In genomic region chr15:31266712-31267111, GRCh38 we compare ENCODE assay signal across 9 cellular contexts. TPM values are rescaled to one million over a fixed set of nuclear protein-coding genes. Genes with fewer than 3 reads are reported as not detected.
DNase-seq lines count a peak whose midpoint lies in the region; ATAC-seq and TF ChIP-seq lines count a peak whose summit lies in the region.
"Had no signal": no experiment of that assay in that cellular context is flagged by ENCODE, and none has a peak within 500 bp of the region (broad histone marks: within the 10 kb centered on the region; RNA-seq: fewer than 3 reads in every experiment).

No MANE protein-coding gene starts in this region.

- peak overlapping the region; percentile 69 for H3K4me3 Mint-ChIP-seq in activated naive CD8-positive, alpha-beta T cell treated with anti-CD3 and anti-CD28 coated beads, Interleukin-2, amount 50 U/mL, for 24 hours
- peak overlapping the region; percentile 19 for H3K4me3 Mint-ChIP-seq in stimulated activated memory B cell treated with anti-CD40 and anti-IgM and Interleukin-4, amounts not matched to agents 10 μg/mL and 1 μg/mL and 100 μg/mL, for 72 hours
- no peak overlapping the region for H3K4me3 Mint-ChIP-seq in progenitor cell of endocrine pancreas (ENCODE audit: low read depth)

- peak; percentile 15 for ATAC-seq in HG03025 (IDR thresholded peaks at IDR 0.05; ENCODE audit: low FRiP score, unreplicated experiment)
- peak; percentile 4 for ATAC-seq in activated naive CD8-positive, alpha-beta T cell treated with anti-CD3 and anti-CD28 coated beads, Interleukin-2, amount 50 U/mL, for 24 hours
- peak; percentile 17 for ATAC-seq in stimulated activated memory B cell treated with anti-CD40 and anti-IgM and Interleukin-4, amounts not matched to agents 10 μg/mL and 1 μg/mL and 100 μg/mL, for 72 hours
- ATAC-seq: K562 had no signal

- DNase-seq in DMS 273 (lab: John Stamatoyannopoulos, UW; ENCODE audit: unreplicated experiment) (peak; percentile 21), DMS 273 treated with DMSO at 0.1 percent for 48 hours (lab: John Stamatoyannopoulos, UW) (no peak), HK-2 (ENCODE audit: unreplicated experiment) (no peak), progenitor cell of endocrine pancreas (ENCODE audit: low spot score, unreplicated experiment) (no peak), SW 1271 (lab: John Stamatoyannopoulos, UW) (no peak)
- no peak for DNase-seq in activated naive CD8-positive, alpha-beta T cell treated with anti-CD3 and anti-CD28 coated beads, Interleukin-2, amount 50 U/mL, for 24 hours

- H3K36me3 Mint-ChIP-seq in activated naive CD8-positive, alpha-beta T cell treated with anti-CD3 and anti-CD28 coated beads, Interleukin-2, amount 50 U/mL, for 24 hours (ENCODE audit: low read depth): no peaks in the 10 kb centered on the region
- H3K36me3 Mint-ChIP-seq in stimulated activated memory B cell treated with anti-CD40 and anti-IgM and Interleukin-4, amounts not matched to agents 10 μg/mL and 1 μg/mL and 100 μg/mL, for 72 hours: no peaks in the 10 kb centered on the region
- H3K36me3 Mint-ChIP-seq in progenitor cell of endocrine pancreas (ENCODE audit: insufficient read depth): no peaks in the 10 kb centered on the region

- H3K9me3 Mint-ChIP-seq in activated naive CD8-positive, alpha-beta T cell treated with anti-CD3 and anti-CD28 coated beads, Interleukin-2, amount 50 U/mL, for 24 hours: no peaks in the 10 kb centered on the region
- H3K9me3 Mint-ChIP-seq in stimulated activated memory B cell treated with anti-CD40 and anti-IgM and Interleukin-4, amounts not matched to agents 10 μg/mL and 1 μg/mL and 100 μg/mL, for 72 hours: no peaks in the 10 kb centered on the region
- H3K9me3 Mint-ChIP-seq in progenitor cell of endocrine pancreas (ENCODE audit: low read depth): no peaks in the 10 kb centered on the region

- no peak for TF ChIP-seq CTCF in progenitor cell of endocrine pancreas (IDR thresholded peaks at IDR 0.05; ENCODE audit: unreplicated experiment)

- H3K27me3 Mint-ChIP-seq in activated naive CD8-positive, alpha-beta T cell treated with anti-CD3 and anti-CD28 coated beads, Interleukin-2, amount 50 U/mL, for 24 hours: peaks cover 3% of the 10 kb centered on the region
- no peaks in the 10 kb centered on the region for H3K27me3 Mint-ChIP-seq in stimulated activated memory B cell treated with anti-CD40 and anti-IgM and Interleukin-4, amounts not matched to agents 10 μg/mL and 1 μg/mL and 100 μg/mL, for 72 hours
- H3K27me3 Mint-ChIP-seq in progenitor cell of endocrine pancreas: peaks cover 3% of the 10 kb centered on the region

- H3K4me1 Mint-ChIP-seq in activated naive CD8-positive, alpha-beta T cell treated with anti-CD3 and anti-CD28 coated beads, Interleukin-2, amount 50 U/mL, for 24 hours: peaks cover 63% of the 10 kb centered on the region
- H3K4me1 Mint-ChIP-seq in stimulated activated memory B cell treated with anti-CD40 and anti-IgM and Interleukin-4, amounts not matched to agents 10 μg/mL and 1 μg/mL and 100 μg/mL, for 72 hours: peaks cover 75% of the 10 kb centered on the region
- peaks cover 10% of the 10 kb centered on the region for H3K4me1 Mint-ChIP-seq in progenitor cell of endocrine pancreas (ENCODE audit: low read depth)

- peak overlapping the region; percentile 82 for H3K27ac Mint-ChIP-seq in activated naive CD8-positive, alpha-beta T cell treated with anti-CD3 and anti-CD28 coated beads, Interleukin-2, amount 50 U/mL, for 24 hours
- peak overlapping the region; percentile 97 for H3K27ac Mint-ChIP-seq in stimulated activated memory B cell treated with anti-CD40 and anti-IgM and Interleukin-4, amounts not matched to agents 10 μg/mL and 1 μg/mL and 100 μg/mL, for 72 hours
- no peak overlapping the region for H3K27ac Mint-ChIP-seq in progenitor cell of endocrine pancreas

RNA-seq across cellular contexts. Expression of gene KLF13, which starts 59.9 kb away (rescaled TPM):
- total RNA-seq in progenitor cell of endocrine pancreas: 26.9 and 34.0 TPM in 2 replicates
